21 cellular contexts compared by ENCODE assay signal in genomic region chr1:176494436-176494835, GRCh38. TPM values are rescaled to one million over a fixed set of nuclear protein-coding genes. Genes with fewer than 3 reads are reported as not detected.
"Had no signal": no experiment of that assay in that cellular context is flagged by ENCODE, and none has a peak within 500 bp of the region (broad histone marks: within the 10 kb centered on the region; RNA-seq: fewer than 3 reads in every experiment).

No MANE protein-coding gene starts in this region.

- H3K27ac ChIP-seq: dorsolateral prefrontal cortex, esophagus muscularis mucosa, hepatocyte, lower lobe of right lung, tibial artery, VCaP had no signal

- H3K4me3 ChIP-seq: dorsolateral prefrontal cortex, esophagus muscularis mucosa, hepatocyte, lower lobe of right lung, sigmoid colon, tibial artery had no signal

- H3K9me3 ChIP-seq: esophagus muscularis mucosa, lower lobe of right lung, sigmoid colon, tibial artery had no signal

- H3K27me3 ChIP-seq: dorsolateral prefrontal cortex, esophagus muscularis mucosa, hepatocyte, sigmoid colon, tibial artery had no signal

- H3K4me1 ChIP-seq: lower lobe of right lung, tibial artery had no signal

- H3K36me3 ChIP-seq: esophagus muscularis mucosa, lower lobe of right lung, sigmoid colon, tibial artery had no signal

- ATAC-seq: activated CD4-positive, CD25-positive, alpha-beta regulatory T cell treated with anti-CD3 and anti-CD28 coated beads, Interleukin-2, amount 50 U/mL, for 24 hours; activated CD8-positive, alpha-beta memory T cell treated with anti-CD3 and anti-CD28 coated beads, Interleukin-2, amount 10 ng/mL, durations not matched to agents 7 days and 5 days; activated naive CD8-positive, alpha-beta T cell treated with anti-CD3 and anti-CD28 coated beads, Interleukin-2, amount 50 U/mL, for 24 hours; naive thymus-derived CD4-positive, alpha-beta T cell; T-cell had no signal

- H3K79me2 ChIP-seq: hepatocyte had no signal

- H3K4me2 ChIP-seq: hepatocyte had no signal

- H2AFZ ChIP-seq: hepatocyte had no signal

- DNase-seq: activated CD4-positive, alpha-beta memory T cell treated with anti-CD3 and anti-CD28 coated beads, Interleukin-2, amount 10 ng/mL, durations not matched to agents 7 days and 5 days; activated CD4-positive, alpha-beta T cell treated with anti-CD3 and anti-CD28 coated beads, Interleukin-2, amount 10 ng/mL, durations not matched to agents 24 days and 14 days; activated CD8-positive, alpha-beta memory T cell treated with anti-CD3 and anti-CD28 coated beads, Interleukin-2, amount 10 ng/mL, durations not matched to agents 7 days and 5 days; activated gamma-delta T cell; activated naive CD4-positive, alpha-beta T cell treated with anti-CD3 and anti-CD28 coated beads, Interleukin-2, amount 50 U/mL, for 16 hours; activated naive CD8-positive, alpha-beta T cell treated with anti-CD3 and anti-CD28 coated beads, Interleukin-2, amount 50 U/mL, for 24 hours; activated T-cell treated with anti-CD3 and anti-CD28 coated beads for 4 hours; dorsolateral prefrontal cortex; foreskin fibroblast; lower lobe of right lung; mesendoderm; naive thymus-derived CD4-positive, alpha-beta T cell; sigmoid colon; stimulated activated CD4-positive, alpha-beta T cell treated with anti-CD3 and anti-CD28 coated beads, Interleukin-4, amount 100 ng/mL, for 1 hour; stimulated activated naive CD4-positive, alpha-beta T cell treated with Interleukin-2 at 50 U/mL for 16 hours; T-cell; tibial artery had no signal

RNA-seq across cellular contexts. Expression of gene PAPPA2, which starts 31.5 kb away (rescaled TPM):
- total RNA-seq: activated CD4-positive, alpha-beta T cell treated with anti-CD3 and anti-CD28 coated beads, Interleukin-2, amount 10 ng/mL, durations not matched to agents 24 days and 14 days had no signal
- polyA plus RNA-seq: naive thymus-derived CD4-positive, alpha-beta T cell had no signal
